In genomic region chr2:42125887-42126594, GRCh38 we compare ENCODE assay signal across 1 cellular context.
TF ChIP-seq lines count a peak whose summit lies in the region.

No MANE protein-coding gene starts in this region.

TF ChIP-seq in K562, 482 proteins besides CTCF, POLR2A, EP300 and RAD21 (continued from another document):
- no peak for TF ChIP-seq ZBTB40 (IDR thresholded peaks at IDR 0.05)
- TF ChIP-seq ZBTB40 (CRISPR knock-in tag; IDR thresholded peaks at IDR 0.05), result no peak
- no peak for TF ChIP-seq ZNF717 (CRISPR knock-in tag; IDR thresholded peaks at IDR 0.05)
- TF ChIP-seq CBFA2T3 (IDR thresholded peaks at IDR 0.05), result peak; percentile 60
- TF ChIP-seq, protein P1, sequence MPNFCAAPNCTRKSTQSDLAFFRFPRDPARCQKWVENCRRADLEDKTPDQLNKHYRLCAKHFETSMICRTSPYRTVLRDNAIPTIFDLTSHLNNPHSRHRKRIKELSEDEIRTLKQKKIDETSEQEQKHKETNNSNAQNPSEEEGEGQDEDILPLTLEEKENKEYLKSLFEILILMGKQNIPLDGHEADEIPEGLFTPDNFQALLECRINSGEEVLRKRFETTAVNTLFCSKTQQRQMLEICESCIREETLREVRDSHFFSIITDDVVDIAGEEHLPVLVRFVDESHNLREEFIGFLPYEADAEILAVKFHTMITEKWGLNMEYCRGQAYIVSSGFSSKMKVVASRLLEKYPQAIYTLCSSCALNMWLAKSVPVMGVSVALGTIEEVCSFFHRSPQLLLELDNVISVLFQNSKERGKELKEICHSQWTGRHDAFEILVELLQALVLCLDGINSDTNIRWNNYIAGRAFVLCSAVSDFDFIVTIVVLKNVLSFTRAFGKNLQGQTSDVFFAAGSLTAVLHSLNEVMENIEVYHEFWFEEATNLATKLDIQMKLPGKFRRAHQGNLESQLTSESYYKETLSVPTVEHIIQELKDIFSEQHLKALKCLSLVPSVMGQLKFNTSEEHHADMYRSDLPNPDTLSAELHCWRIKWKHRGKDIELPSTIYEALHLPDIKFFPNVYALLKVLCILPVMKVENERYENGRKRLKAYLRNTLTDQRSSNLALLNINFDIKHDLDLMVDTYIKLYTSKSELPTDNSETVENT (CRISPR knock-in tag; IDR thresholded peaks at IDR 0.05), result no peak
- TF ChIP-seq RCOR1 (IDR thresholded peaks at IDR 0.05; ENCODE audit: borderline replicate concordance in 1 of 2, low read depth in 2 of 2, low read length in 2 of 2), result peak in 1 of 2 experiments; percentile 38; a peak in 1 of 4 replicates
- no peak for TF ChIP-seq LEF1 (IDR thresholded peaks at IDR 0.05)
- no peak for TF ChIP-seq FOXJ3 (CRISPR knock-in tag; IDR thresholded peaks at IDR 0.05)
- TF ChIP-seq CTBP1 (IDR thresholded peaks at IDR 0.05; ENCODE audit: borderline replicate concordance), result peak; percentile 61; the same call in 1 of the 2 replicates
- TF ChIP-seq, protein P2, sequence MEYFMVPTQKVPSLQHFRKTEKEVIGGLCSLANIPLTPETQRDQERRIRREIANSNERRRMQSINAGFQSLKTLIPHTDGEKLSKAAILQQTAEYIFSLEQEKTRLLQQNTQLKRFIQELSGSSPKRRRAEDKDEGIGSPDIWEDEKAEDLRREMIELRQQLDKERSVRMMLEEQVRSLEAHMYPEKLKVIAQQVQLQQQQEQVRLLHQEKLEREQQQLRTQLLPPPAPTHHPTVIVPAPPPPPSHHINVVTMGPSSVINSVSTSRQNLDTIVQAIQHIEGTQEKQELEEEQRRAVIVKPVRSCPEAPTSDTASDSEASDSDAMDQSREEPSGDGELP (CRISPR knock-in tag; IDR thresholded peaks at IDR 0.05; ENCODE audit: borderline replicate concordance), result peak; percentile 60; the same call in 1 of the 2 replicates
TF ChIP-seq in K562: peak in this region for 14.
